Comparison of ENCODE assay signal across 15 cellular contexts in genomic region chr9:122808141-122808540, GRCh38.
DNase-seq lines count a peak whose midpoint lies in the region; ATAC-seq, FAIRE-seq and TF ChIP-seq lines count a peak whose summit lies in the region.
"Had no signal": no experiment of that assay in that cellular context is flagged by ENCODE, and none has a peak within 500 bp of the region (broad histone marks: within the 10 kb centered on the region; RNA-seq: fewer than 3 reads in every experiment).

No MANE protein-coding gene starts in this region.

- H3K9me3 Mint-ChIP-seq in stimulated activated naive CD8-positive, alpha-beta T cell treated with anti-CD3 and anti-CD28 coated beads, Interleukin-15, Interleukin-2, amounts not matched to agents 100 ng/mL and 50 ng/mL, for 24 hours: peaks cover 15% of the 10 kb centered on the region

- H3K4me2 ChIP-seq in Loucy (ENCODE audit: low read depth, low read length, poor library complexity, severe bottlenecking): peak overlapping the region; percentile 54

- no peak for DNase-seq in stimulated activated naive CD8-positive, alpha-beta T cell treated with anti-CD3 and anti-CD28 coated beads, Interleukin-15, Interleukin-2, amounts not matched to agents 100 U/mL and 50 U/mL, for 24 hours
- DNase-seq in islet precursor cell (peak; percentile 13), NCI-H748 treated with DMSO at 0.1 percent for 48 hours (lab: John Stamatoyannopoulos, UW) (no peak), GM19239 (ENCODE audit: insufficient read length, low spot score) (no peak), OCI-M1 (lab: John Stamatoyannopoulos, UW) (no peak)
- DNase-seq: C1 segment of cervical spinal cord, Caco-2, HCEC 1CT, MV-4-11, NCI-H1417 treated with DMSO at 0.1 percent for 48 hours, NCI-H2029 treated with DMSO at 0.1 percent for 48 hours, NCI-H510A treated with DMSO at 0.1 percent for 48 hours, SJCRH30 had no signal

- H4K20me1 ChIP-seq in Loucy (ENCODE audit: insufficient read depth, low read length, poor library complexity, severe bottlenecking): no peaks in the 10 kb centered on the region

- peak overlapping the region; percentile 89 for H3K27ac Mint-ChIP-seq in stimulated activated naive CD8-positive, alpha-beta T cell treated with anti-CD3 and anti-CD28 coated beads, Interleukin-15, Interleukin-2, amounts not matched to agents 100 ng/mL and 50 ng/mL, for 24 hours

- no peak for FAIRE-seq in GM19239 (lab: Jason Lieb, UNC)

- no peaks in the 10 kb centered on the region for H3K36me3 ChIP-seq in Loucy (ENCODE audit: insufficient read depth, low read length)
- H3K36me3 ChIP-seq: SJCRH30 had no signal

- no peaks in the 10 kb centered on the region for H3K79me2 ChIP-seq in Loucy (ENCODE audit: insufficient read depth, low read length)

- H3K4me1 Mint-ChIP-seq in stimulated activated naive CD8-positive, alpha-beta T cell treated with anti-CD3 and anti-CD28 coated beads, Interleukin-15, Interleukin-2, amounts not matched to agents 100 ng/mL and 50 ng/mL, for 24 hours (ENCODE audit: low read depth): peaks cover 26% of the 10 kb centered on the region

- peaks cover 24% of the 10 kb centered on the region for H3K36me3 Mint-ChIP-seq in stimulated activated naive CD8-positive, alpha-beta T cell treated with anti-CD3 and anti-CD28 coated beads, Interleukin-15, Interleukin-2, amounts not matched to agents 100 ng/mL and 50 ng/mL, for 24 hours (ENCODE audit: low read depth)

- H3K4me1 ChIP-seq in Loucy (ENCODE audit: insufficient read depth, low read length, poor library complexity, severe bottlenecking): peaks cover 24% of the 10 kb centered on the region
- H3K4me1 ChIP-seq: SJCRH30 had no signal

- H3K4me3 Mint-ChIP-seq in stimulated activated naive CD8-positive, alpha-beta T cell treated with anti-CD3 and anti-CD28 coated beads, Interleukin-15, Interleukin-2, amounts not matched to agents 100 ng/mL and 50 ng/mL, for 24 hours: no peak overlapping the region

- no peaks in the 10 kb centered on the region for H3K27me3 Mint-ChIP-seq in stimulated activated naive CD8-positive, alpha-beta T cell treated with anti-CD3 and anti-CD28 coated beads, Interleukin-15, Interleukin-2, amounts not matched to agents 100 ng/mL and 50 ng/mL, for 24 hours

- H3K27me3 ChIP-seq in Loucy (ENCODE audit: insufficient read depth, low read length, poor library complexity, severe bottlenecking): no peaks in the 10 kb centered on the region
- H3K27me3 ChIP-seq: SJCRH30 had no signal

- H3K4me3 ChIP-seq in Loucy (ENCODE audit: low read length, poor library complexity, severe bottlenecking): peak overlapping the region; percentile 28
- H3K4me3 ChIP-seq: SJCRH30 had no signal

- no peaks in the 10 kb centered on the region for H3K9me2 ChIP-seq in Loucy (replicated peaks; ENCODE audit: low read depth, low read length)

- peak overlapping the region; percentile 21 for H3K9ac ChIP-seq in Loucy (ENCODE audit: low read depth, low read length, poor library complexity, severe bottlenecking)

- H3K9me3 ChIP-seq in Loucy (ENCODE audit: insufficient read depth, low read depth, low read length): no peaks in the 10 kb centered on the region
- H3K9me3 ChIP-seq: SJCRH30 had no signal

- H2AFZ ChIP-seq in Loucy (ENCODE audit: low read length): no peak overlapping the region

- H3F3A ChIP-seq in Loucy (ENCODE audit: low read depth): no peaks in the 10 kb centered on the region

- no peak for ATAC-seq in stimulated activated naive CD8-positive, alpha-beta T cell treated with anti-CD3 and anti-CD28 coated beads, Interleukin-15, Interleukin-2, amounts not matched to agents 100 U/mL and 50 U/mL, for 24 hours

- no peak for TF ChIP-seq CTCF in Loucy (conservative IDR thresholded peaks at IDR 0.05; ENCODE audit: low read length)
